19 cellular contexts compared by ENCODE assay signal in genomic region chr6:35592178-35592577, GRCh38.
DNase-seq lines count a peak whose midpoint lies in the region; ATAC-seq, FAIRE-seq and TF ChIP-seq lines count a peak whose summit lies in the region.
"Had no signal": no experiment of that assay in that cellular context is flagged by ENCODE, and none has a peak within 500 bp of the region (broad histone marks: within the 10 kb centered on the region; RNA-seq: fewer than 3 reads in every experiment).

No MANE protein-coding gene starts in this region.

- peaks cover 0 to 9% (median 3%) of the 10 kb centered on the region in 4 donors for H3K4me1 ChIP-seq in liver (ENCODE audit: control insufficient read depth in 4 of 4, insufficient read depth in 4 of 4, low read length in 3 of 4)
- no peaks in the 10 kb centered on the region for H3K4me1 ChIP-seq in HepG2 (ENCODE audit: insufficient read depth, low read length)
- H3K4me1 ChIP-seq in sigmoid colon, result peaks cover 0 to 99% (median 93%) of the 10 kb centered on the region in 4 donors
- peaks cover 100% of the 10 kb centered on the region for H3K4me1 ChIP-seq in vagina
- H3K4me1 ChIP-seq in SJCRH30, result no peaks in the 10 kb centered on the region
- H3K4me1 ChIP-seq: neural progenitor cell had no signal

- no peak for TF ChIP-seq EP300 in HepG2 (IDR thresholded peaks at IDR 0.05; ENCODE audit: low read depth in 2 of 2, low read length in 2 of 2)
- TF ChIP-seq EP300 in HepG2 (CRISPR knock-in tag; IDR thresholded peaks at IDR 0.05; ENCODE audit: borderline replicate concordance), result no peak
- no peak for TF ChIP-seq EP300 in sigmoid colon (IDR thresholded peaks at IDR 0.05)

- POLR2A ChIA-PET in HepG2 (lab: Yijun Ruan, JAX), result interaction anchor here (1.7 kb wide), 1 partner anchor 140 kb away, joined by 3 read pairs; no protein-coding TSS in a partner anchor

- 71% methylated on average over 3 of the region's 3 CpGs for WGBS in liver
- WGBS in HepG2 (ENCODE audit: low lambda C conversion rate), result 95% methylated on average over 3 of the region's 3 CpGs
- 90 to 96% methylated on average over 3 of the region's 3 CpGs for WGBS in sigmoid colon, 2 donors

- peak overlapping the region in 1 of 2 donors; percentile 4 for H3K27ac ChIP-seq in liver (ENCODE audit: low read depth in 1 of 2, low read length in 2 of 2)
- H3K27ac ChIP-seq in HepG2 (ENCODE audit: extremely low read length, insufficient read depth, low read length), result no peak overlapping the region
- peak overlapping the region; percentile 20 for H3K27ac ChIP-seq in cingulate gyrus (ENCODE audit: low read depth, low read length)
- H3K27ac ChIP-seq in sigmoid colon, result peak overlapping the region; percentile 81 to 94 (median 86)
- peak overlapping the region; percentile 88 for H3K27ac ChIP-seq in vagina
- no peak overlapping the region for H3K27ac ChIP-seq in SJCRH30
- H3K27ac ChIP-seq: neural progenitor cell had no signal

- ATAC-seq in HepG2, result no peak
- ATAC-seq: activated CD8-positive, alpha-beta memory T cell treated with anti-CD3 and anti-CD28 coated beads, Interleukin-2, amount 10 ng/mL, durations not matched to agents 7 days and 5 days had no signal

- in situ Hi-C loops in HepG2 (cut with HindIII; ENCODE audit: extremely low pct_ligation_motif_present, low pct_unique_long_range_greater_than_20kb), result no loop called here

- intact Hi-C loops in HepG2 (cut with micrococcal nuclease; ENCODE audit: unreplicated experiment) (no loop called here), sigmoid colon (cut with DNase I) (loop anchor here (10.0 kb wide), 1 partner anchor 557 kb away; no protein-coding TSS in a partner anchor), vagina (cut with DNase I) (no loop called here)

- FAIRE-seq in HepG2 (lab: Jason Lieb, UNC), result no peak
- FAIRE-seq: GM12892, islet of Langerhans had no signal

- TF ChIP-seq RAD21 in liver (IDR thresholded peaks at IDR 0.05) (no peak), HepG2 (CRISPR knock-in tag; IDR thresholded peaks at IDR 0.05) (no peak)

- BruUV-seq in HepG2 (replicated peaks; lab: Mats Ljungman, UMichigan), result no TSS peak

- H3K27me3 ChIP-seq in liver (ENCODE audit: control insufficient read depth in 4 of 4, insufficient read depth in 4 of 4, low read length in 3 of 4), result no peaks in the 10 kb centered on the region
- no peaks in the 10 kb centered on the region for H3K27me3 ChIP-seq in HepG2 (ENCODE audit: control insufficient read depth in 1 of 2, insufficient read depth in 2 of 2, low read length in 2 of 2)
- H3K27me3 ChIP-seq in sigmoid colon, result no peaks in the 10 kb centered on the region
- H3K27me3 ChIP-seq in vagina, result no peaks in the 10 kb centered on the region
- H3K27me3 ChIP-seq in SJCRH30, result no peaks in the 10 kb centered on the region
- H3K27me3 ChIP-seq: neural progenitor cell had no signal

- H3K4me3 ChIP-seq in liver (ENCODE audit: low read depth in 1 of 3, low read length in 3 of 3) (no peak overlapping the region), HepG2 (replicated peaks in 1 of 3; ENCODE audit: insufficient read depth in 1 of 3, low read depth in 2 of 3, low read length in 3 of 3) (no peak overlapping the region), sigmoid colon (no peak overlapping the region), vagina (no peak overlapping the region), SJCRH30 (no peak overlapping the region)
- H3K4me3 ChIP-seq: neural progenitor cell had no signal

- no peaks in the 10 kb centered on the region for H4K20me1 ChIP-seq in HepG2 (ENCODE audit: insufficient read depth, low read length)

- TF ChIP-seq POLR2A in HepG2 (IDR thresholded peaks at IDR 0.05; ENCODE audit: insufficient read depth in 1 of 2, low read depth in 2 of 2, low read length in 2 of 2) (no peak), sigmoid colon (IDR thresholded peaks at IDR 0.05) (no peak), vagina (IDR thresholded peaks at IDR 0.05) (no peak)

- CTCF ChIA-PET in HepG2 (lab: Yijun Ruan, JAX; ENCODE audit: low intra/inter-chr PET ratio, low total read pairs), result no interaction called here

- no peak overlapping the region for H3K4me2 ChIP-seq in HepG2 (ENCODE audit: low read depth, low read length)
- H3K4me2 ChIP-seq: neural progenitor cell had no signal

- no peaks in the 10 kb centered on the region for H3K9me3 ChIP-seq in liver (ENCODE audit: control insufficient read depth in 4 of 4, low read length in 3 of 4)
- no peaks in the 10 kb centered on the region for H3K9me3 ChIP-seq in HepG2 (ENCODE audit: low read length)
- no peaks in the 10 kb centered on the region for H3K9me3 ChIP-seq in sigmoid colon
- H3K9me3 ChIP-seq in vagina, result no peaks in the 10 kb centered on the region
- H3K9me3 ChIP-seq in SJCRH30 (replicated peaks), result no peaks in the 10 kb centered on the region

- H3K36me3 ChIP-seq in liver (ENCODE audit: control insufficient read depth in 4 of 4, insufficient read depth in 3 of 4, low read depth in 1 of 4, low read length in 3 of 4), result peaks cover 16 to 56% (median 36%) of the 10 kb centered on the region in 4 donors
- peaks cover 4 to 46% of the 10 kb centered on the region in 2 experiments for H3K36me3 ChIP-seq in HepG2 (replicated peaks in 1 of 2; ENCODE audit: control insufficient read depth in 1 of 2, insufficient read depth in 2 of 2, low read length in 2 of 2)
- H3K36me3 ChIP-seq in sigmoid colon, result peaks cover 25 to 87% (median 48%) of the 10 kb centered on the region in 4 donors
- H3K36me3 ChIP-seq in vagina, result peaks cover 0 to 78% of the 10 kb centered on the region in 2 donors
- H3K36me3 ChIP-seq in SJCRH30, result no peaks in the 10 kb centered on the region
- H3K36me3 ChIP-seq: neural progenitor cell had no signal

- H2AFZ ChIP-seq in HepG2 (ENCODE audit: low read length), result no peak overlapping the region
- H2AFZ ChIP-seq: neural progenitor cell had no signal

- no peak overlapping the region for H3K9ac ChIP-seq in liver (ENCODE audit: low read depth in 1 of 2, low read length in 2 of 2)
- H3K9ac ChIP-seq in HepG2 (ENCODE audit: insufficient read depth, low read depth, low read length), result no peak overlapping the region
- H3K9ac ChIP-seq: neural progenitor cell had no signal

- no peaks in the 10 kb centered on the region for H3K79me2 ChIP-seq in HepG2 (ENCODE audit: insufficient read depth, low read length)

- no peak for DNase-seq in HepG2 (ENCODE audit: low spot score)
- no peak for DNase-seq in sigmoid colon
- DNase-seq in vagina (ENCODE audit: extremely low spot score in 2 of 2), result no peak
- DNase-seq in NCI-H69 (lab: John Stamatoyannopoulos, UW), result no peak
- DNase-seq in GM19238 (ENCODE audit: insufficient read length, low spot score), result no peak
- DNase-seq in SJCRH30, result no peak
- DNase-seq: activated CD4-positive, CD25-positive, alpha-beta regulatory T cell; activated CD8-positive, alpha-beta memory T cell treated with anti-CD3 and anti-CD28 coated beads, Interleukin-2, amount 10 ng/mL, durations not matched to agents 7 days and 5 days; activated naive CD4-positive, alpha-beta T cell; DMS 273 treated with DMSO at 0.1 percent for 48 hours; effector CD4-positive, alpha-beta T cell; NCI-H2029 treated with DMSO at 0.1 percent for 48 hours; NCI-H524; SIG-M5 had no signal

- TF ChIP-seq CTCF in liver (IDR thresholded peaks at IDR 0.05; ENCODE audit: low read depth, low read length, missing input control) (no peak), HepG2 (CRISPR knock-in tag; IDR thresholded peaks at IDR 0.05) (no peak), sigmoid colon (IDR thresholded peaks at IDR 0.05) (no peak), vagina (IDR thresholded peaks at IDR 0.05) (no peak)

TF ChIP-seq in liver, 16 proteins besides CTCF, POLR2A, EP300 and RAD21:
- peak; percentile 62 for TF ChIP-seq YY1 (IDR thresholded peaks at IDR 0.05)
- peak in 1 of 2 donors; percentile 53 for TF ChIP-seq HNF4A (conservative IDR thresholded peaks at IDR 0.05)
- peak in 1 of 2 donors; percentile 52 for TF ChIP-seq RXRA (IDR thresholded peaks at IDR 0.05)
- peak; percentile 6 for TF ChIP-seq SP1 (IDR thresholded peaks at IDR 0.05)
- no peak for TF ChIP-seq ATF3 (IDR thresholded peaks at IDR 0.05)

TF ChIP-seq in HepG2, 621 proteins besides CTCF, POLR2A, EP300 and RAD21 (continues in another document):
- TF ChIP-seq ZNF235 (CRISPR knock-in tag; IDR thresholded peaks at IDR 0.05; ENCODE audit: borderline replicate concordance) (no peak), ZNF776 (CRISPR knock-in tag; IDR thresholded peaks at IDR 0.05) (no peak), ZNF713 (CRISPR knock-in tag; IDR thresholded peaks at IDR 0.05) (no peak), ZNF430 (CRISPR knock-in tag; IDR thresholded peaks at IDR 0.05) (no peak), ZFP36L2 (CRISPR knock-in tag; IDR thresholded peaks at IDR 0.05) (no peak), ZNF143 (CRISPR knock-in tag; IDR thresholded peaks at IDR 0.05) (no peak), AHR (CRISPR knock-in tag; IDR thresholded peaks at IDR 0.05) (no peak), NAIF1 (CRISPR knock-in tag; IDR thresholded peaks at IDR 0.05; ENCODE audit: borderline replicate concordance) (no peak), ZNF770 (CRISPR knock-in tag; IDR thresholded peaks at IDR 0.05) (no peak)

Comparison
In these comparisons a context has a peak if more than half of its experiments do, and no peak if none do; other contexts are left out.
1. H3K27ac ChIP-seq: peak in cingulate gyrus (single experiment), sigmoid colon (4 of 4) and vagina (single experiment); none in HepG2 (single experiment) and SJCRH30 (single experiment).